ENCODE assay signal across 18 cellular contexts in genomic region chr9:8346291-8346690, GRCh38.
"Had no signal": no experiment of that assay in that cellular context is flagged by ENCODE, and none has a peak within 500 bp of the region (broad histone marks: within the 10 kb centered on the region; RNA-seq: fewer than 3 reads in every experiment).

No MANE protein-coding gene starts in this region.

- H3K27ac ChIP-seq: adrenal gland, hepatocyte, parathyroid adenoma, upper lobe of right lung had no signal

- H3K27ac Mint-ChIP-seq: activated naive CD4-positive, alpha-beta T cell treated with anti-CD3 and anti-CD28 coated beads, Interleukin-2, amount 50 U/mL, for 72 hours; nephron; stimulated activated naive B cell treated with anti-CD40 and anti-IgM and Interleukin-4, amounts not matched to agents 10 μg/mL and 1 μg/mL and 100 μg/mL, for 72 hours had no signal

- H3K4me1 ChIP-seq: adrenal gland, parathyroid adenoma, upper lobe of right lung had no signal

- H2AFZ ChIP-seq: hepatocyte, parathyroid adenoma had no signal

- H3K27me3 ChIP-seq: adrenal gland, hepatocyte, upper lobe of right lung had no signal

- H3K9me3 ChIP-seq: adrenal gland, upper lobe of right lung had no signal

- DNase-seq: activated CD4-positive, alpha-beta T cell treated with anti-CD3 and anti-CD28 coated beads, Interleukin-2, amount 50 U/mL, for 4 hours; activated gamma-delta T cell; adrenal gland; cortex of kidney; effector CD4-positive, alpha-beta T cell; islet precursor cell; mammary epithelial cell; midbrain; stimulated activated CD4-positive, alpha-beta T cell treated with anti-CD3 and anti-CD28 coated beads, Interleukin-4, amount 100 ng/mL, for 24 hours; stimulated activated naive B cell treated with anti-CD40 and anti-IgM and Interleukin-4, amounts not matched to agents 10 μg/mL and 1 μg/mL and 100 μg/mL, for 72 hours; T-helper 2 cell; upper lobe of right lung had no signal

- H3K79me2 ChIP-seq: hepatocyte, parathyroid adenoma had no signal

- H3K36me3 Mint-ChIP-seq: activated naive CD4-positive, alpha-beta T cell treated with anti-CD3 and anti-CD28 coated beads, Interleukin-2, amount 50 U/mL, for 72 hours; stimulated activated naive B cell treated with anti-CD40 and anti-IgM and Interleukin-4, amounts not matched to agents 10 μg/mL and 1 μg/mL and 100 μg/mL, for 72 hours had no signal

- ATAC-seq: activated naive CD4-positive, alpha-beta T cell treated with anti-CD3 and anti-CD28 coated beads, Interleukin-2, amount 50 U/mL, for 72 hours; left lobe of liver; sciatic nerve; stimulated activated naive B cell treated with anti-CD40 and anti-IgM and Interleukin-4, amounts not matched to agents 10 μg/mL and 1 μg/mL and 100 μg/mL, for 72 hours; upper lobe of right lung had no signal

- H3K36me3 ChIP-seq: adrenal gland, upper lobe of right lung had no signal

- H3K4me3 Mint-ChIP-seq: nephron; stimulated activated naive B cell treated with anti-CD40 and anti-IgM and Interleukin-4, amounts not matched to agents 10 μg/mL and 1 μg/mL and 100 μg/mL, for 72 hours had no signal

- H3K9ac ChIP-seq: parathyroid adenoma had no signal

- H3K4me2 ChIP-seq: hepatocyte had no signal

- H3K4me3 ChIP-seq: adrenal gland, hepatocyte, upper lobe of right lung had no signal

- H3K4me1 Mint-ChIP-seq: stimulated activated naive B cell treated with anti-CD40 and anti-IgM and Interleukin-4, amounts not matched to agents 10 μg/mL and 1 μg/mL and 100 μg/mL, for 72 hours had no signal

- H3K9me3 Mint-ChIP-seq: activated naive CD4-positive, alpha-beta T cell treated with anti-CD3 and anti-CD28 coated beads, Interleukin-2, amount 50 U/mL, for 72 hours; nephron; stimulated activated naive B cell treated with anti-CD40 and anti-IgM and Interleukin-4, amounts not matched to agents 10 μg/mL and 1 μg/mL and 100 μg/mL, for 72 hours had no signal
